Comparison of ENCODE assay signal across 8 cellular contexts in genomic region chr2:120014231-120014990, GRCh38. TPM values are rescaled to one million over a fixed set of nuclear protein-coding genes. Genes with fewer than 3 reads are reported as not detected.
DNase-seq lines count a peak whose midpoint lies in the region; ATAC-seq and TF ChIP-seq lines count a peak whose summit lies in the region.

No MANE protein-coding gene starts in this region.

- no CpG with 5 or more reads among the region's 8 CpGs for WGBS in neuronal stem cell (ENCODE audit: extremely low coverage in 2 of 2, insufficient read length in 2 of 2, insufficient replicate concordance in 1 of 2), 2 donors

- H3K9me3 ChIP-seq in CD4-positive, CD25-positive, alpha-beta regulatory T cell (ENCODE audit: control insufficient read depth in 2 of 2, low read length in 2 of 2) = no peaks in the 10 kb centered on the region
- H3K9me3 ChIP-seq in muscle layer of duodenum (ENCODE audit: control insufficient read depth in 1 of 2, low read length in 2 of 2) = no peaks in the 10 kb centered on the region
- H3K9me3 ChIP-seq in neuronal stem cell (replicated peaks in 1 of 2; ENCODE audit: control insufficient read depth in 2 of 2, insufficient read depth in 1 of 2, low read depth in 1 of 2, low read length in 2 of 2) = peaks cover 0 to 6% of the 10 kb centered on the region in 2 donors

- H2BK120ac ChIP-seq in neuronal stem cell (ENCODE audit: low read depth, low read length) = no peak overlapping the region

- peaks cover 20% of the 10 kb centered on the region for H3K4me1 ChIP-seq in CD4-positive, CD25-positive, alpha-beta regulatory T cell (ENCODE audit: control insufficient read depth, insufficient read depth, low read length, poor library complexity, severe bottlenecking)
- peaks cover 4 to 8% of the 10 kb centered on the region in 2 donors for H3K4me1 ChIP-seq in muscle layer of duodenum (ENCODE audit: control insufficient read depth in 1 of 2, insufficient read depth in 2 of 2, low read length in 2 of 2)
- peaks cover 5% of the 10 kb centered on the region in 2 donors for H3K4me1 ChIP-seq in neuronal stem cell (ENCODE audit: control insufficient read depth in 2 of 2, insufficient read depth in 1 of 2, low read depth in 1 of 2, low read length in 2 of 2)

- no peak overlapping the region for H4K91ac ChIP-seq in neuronal stem cell (ENCODE audit: low read depth, low read length, poor library complexity)

- H3K4me3 ChIP-seq in CD4-positive, CD25-positive, alpha-beta regulatory T cell (ENCODE audit: low read depth, low read length) = peak overlapping the region; percentile 59
- H3K4me3 ChIP-seq in LNCaP clone FGC (ENCODE audit: low read depth, low read length) (peak overlapping the region; percentile 81), muscle layer of duodenum (ENCODE audit: low read depth in 1 of 2, low read length in 2 of 2) (peak overlapping the region; percentile 71 to 93), neuronal stem cell (ENCODE audit: low read length in 2 of 2) (peak overlapping the region in 1 of 2 donors; percentile 92)

- H3K27ac Mint-ChIP-seq in CD4-positive, CD25-positive, alpha-beta regulatory T cell = peak overlapping the region in 1 of 3 donors; percentile 54

- DNase-seq in CD4-positive, CD25-positive, alpha-beta regulatory T cell = no peak
- DNase-seq in LNCaP clone FGC (ENCODE audit: low read depth) = peak; percentile 36
- DNase-seq in cerebellar cortex (ENCODE audit: low spot score) = peak; percentile 82
- DNase-seq in NCI-H2107 treated with DMSO at 0.1 percent for 48 hours (lab: John Stamatoyannopoulos, UW; ENCODE audit: unreplicated experiment) = no peak
- DNase-seq in NK-92 (lab: John Stamatoyannopoulos, UW; ENCODE audit: unreplicated experiment) = no peak
- no peak for DNase-seq in neuronal stem cell (ENCODE audit: low spot score)

- no peak overlapping the region for H2AFZ ChIP-seq in neuronal stem cell (ENCODE audit: low read length)

- no peak overlapping the region for H3K4me2 ChIP-seq in neuronal stem cell (ENCODE audit: insufficient read depth, low read length, poor library complexity, severe bottlenecking)

- no peak overlapping the region for H2BK15ac ChIP-seq in neuronal stem cell (ENCODE audit: low read length)

- H4K8ac ChIP-seq in neuronal stem cell (ENCODE audit: low read depth, low read length) = no peak overlapping the region

- ATAC-seq in CD4-positive, CD25-positive, alpha-beta regulatory T cell (ENCODE audit: low read depth in 2 of 2) = no peak
- ATAC-seq in HG02840 (IDR thresholded peaks at IDR 0.05; ENCODE audit: low FRiP score, unreplicated experiment) = no peak

- no peak overlapping the region for H3K23ac ChIP-seq in neuronal stem cell (ENCODE audit: low read depth, low read length, poor library complexity)

- TF ChIP-seq CTCF in LNCaP clone FGC (IDR thresholded peaks at IDR 0.05; ENCODE audit: control insufficient read depth, extremely low read depth, insufficient read depth) = no peak

- H3K4me1 Mint-ChIP-seq in CD4-positive, CD25-positive, alpha-beta regulatory T cell = peaks cover 14 to 36% (median 23%) of the 10 kb centered on the region in 4 donors

- peaks cover 5% of the 10 kb centered on the region for H3K36me3 Mint-ChIP-seq in CD4-positive, CD25-positive, alpha-beta regulatory T cell

- H2BK12ac ChIP-seq in neuronal stem cell (ENCODE audit: low read length) = no peak overlapping the region

- no peaks in the 10 kb centered on the region for H3K36me3 ChIP-seq in CD4-positive, CD25-positive, alpha-beta regulatory T cell (ENCODE audit: control insufficient read depth, insufficient read depth, low read length)
- H3K36me3 ChIP-seq in muscle layer of duodenum (ENCODE audit: control insufficient read depth in 1 of 2, insufficient read depth in 2 of 2, low read length in 2 of 2) (no peaks in the 10 kb centered on the region), neuronal stem cell (replicated peaks in 1 of 2; ENCODE audit: control insufficient read depth in 2 of 2, insufficient read depth in 2 of 2, low read length in 2 of 2) (peaks cover 2 to 8% of the 10 kb centered on the region in 2 donors)

- H3K79me1 ChIP-seq in neuronal stem cell (ENCODE audit: low read depth, low read length) = peaks cover 2% of the 10 kb centered on the region

- no peak overlapping the region for H3K18ac ChIP-seq in neuronal stem cell (ENCODE audit: low read length)

- H3K27me3 ChIP-seq in CD4-positive, CD25-positive, alpha-beta regulatory T cell (ENCODE audit: control insufficient read depth, insufficient read depth, low read length) = no peaks in the 10 kb centered on the region
- H3K27me3 ChIP-seq in muscle layer of duodenum (ENCODE audit: low read depth, low read length) (peaks cover 3% of the 10 kb centered on the region), neuronal stem cell (ENCODE audit: control insufficient read depth in 3 of 3, insufficient read depth in 3 of 3, low read depth in 1 of 3, low read length in 3 of 3) (no peaks in the 10 kb centered on the region)

- no peak overlapping the region for H3K4ac ChIP-seq in neuronal stem cell (ENCODE audit: low read length)

- peaks cover 18% of the 10 kb centered on the region for H3K27me3 Mint-ChIP-seq in CD4-positive, CD25-positive, alpha-beta regulatory T cell

- peaks cover 0 to 3% (median 0%) of the 10 kb centered on the region in 7 donors for H3K9me3 Mint-ChIP-seq in CD4-positive, CD25-positive, alpha-beta regulatory T cell

- no peak overlapping the region for H2AK5ac ChIP-seq in neuronal stem cell (ENCODE audit: low read depth, low read length)

- no peak overlapping the region for H3K27ac ChIP-seq in CD4-positive, CD25-positive, alpha-beta regulatory T cell (ENCODE audit: insufficient read depth, low read length, poor library complexity, severe bottlenecking)
- H3K27ac ChIP-seq in muscle layer of duodenum (ENCODE audit: low read length) (no peak overlapping the region), neuronal stem cell (replicated peaks; ENCODE audit: low read length) (no peak overlapping the region)

- peak overlapping the region; percentile 75 to 91 (median 88) for H3K4me3 Mint-ChIP-seq in CD4-positive, CD25-positive, alpha-beta regulatory T cell

- H2BK5ac ChIP-seq in neuronal stem cell (ENCODE audit: low read length) = no peak overlapping the region

- no peak overlapping the region for H3K9ac ChIP-seq in neuronal stem cell (ENCODE audit: low read depth, low read length, poor library complexity)

- H3K14ac ChIP-seq in neuronal stem cell (ENCODE audit: low read length) = no peak overlapping the region

RNA-seq across cellular contexts. Expression of gene EPB41L5, which starts 1.5 kb away (rescaled TPM):
- 5.4 TPM for total RNA-seq in CD4-positive, CD25-positive, alpha-beta regulatory T cell
- 1 to 10 TPM; 2.8 to 3.6 (median 3.5) TPM for polyA plus RNA-seq in CD4-positive, CD25-positive, alpha-beta regulatory T cell
- polyA plus RNA-seq in neuronal stem cell (2013, experiment 1 of 2) = 32.1 TPM
- polyA plus RNA-seq in neuronal stem cell (2013, experiment 2 of 2) = 32.7 TPM

Comparison
In these comparisons a context has a peak if more than half of its experiments do, and no peak if none do; other contexts are left out.
1. DNase-seq: peak in LNCaP clone FGC (single experiment) and cerebellar cortex (single experiment); none in CD4-positive, CD25-positive, alpha-beta regulatory T cell (0 of 3), NCI-H2107 treated with DMSO at 0.1 percent for 48 hours (single experiment), NK-92 (single experiment) and neuronal stem cell (single experiment).